In the genomic region with DNA sequence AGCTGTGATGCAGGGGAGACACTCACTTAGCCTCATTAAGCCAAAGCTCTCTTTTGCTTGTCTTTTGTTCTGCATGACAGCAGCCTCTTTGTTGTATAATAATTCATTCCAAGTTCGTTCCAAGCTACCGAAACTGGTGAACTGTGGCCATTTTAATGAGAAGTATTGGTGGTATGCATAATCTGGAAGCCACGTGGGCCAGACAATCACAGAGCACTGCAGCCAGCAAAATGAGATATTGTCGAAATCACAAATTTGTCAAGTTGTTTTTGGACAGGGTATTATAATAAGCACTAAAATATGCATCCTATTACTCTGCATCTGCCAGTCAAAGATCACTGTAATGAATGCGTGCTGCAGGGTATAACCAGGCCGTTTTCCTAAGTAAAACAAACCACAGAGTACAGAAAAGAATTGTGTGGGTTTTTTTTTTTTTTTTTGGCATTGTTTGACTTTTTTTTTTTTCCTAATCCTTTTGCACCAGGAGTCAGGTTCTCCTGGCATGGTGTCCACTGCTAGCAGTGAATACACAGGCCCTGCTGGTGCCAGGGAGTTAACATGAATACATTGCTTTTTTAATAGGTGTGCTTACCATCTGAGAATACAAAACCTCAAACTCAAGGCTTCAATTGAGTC, we compare ENCODE assay signal across 11 cellular contexts.
DNase-seq lines count a peak whose midpoint lies in the region; ATAC-seq and TF ChIP-seq lines count a peak whose summit lies in the region.
"Had no signal": no experiment of that assay in that cellular context is flagged by ENCODE, and none has a peak within 500 bp of the region (broad histone marks: within the 10 kb centered on the region; RNA-seq: fewer than 3 reads in every experiment).

No MANE protein-coding gene starts in this region.

- H3K4me3 ChIP-seq in endodermal cell (ENCODE audit: low read length), result no peak overlapping the region
- H3K4me3 ChIP-seq in neuron (ENCODE audit: low read length), result no peak overlapping the region

- 83% methylated on average over 6 of the region's 6 CpGs; no CpG with 5 or more reads in 1 of the 2 experiments for WGBS in endodermal cell (ENCODE audit: insufficient coverage in 1 of 2, insufficient read length in 1 of 2), 2 experiments

- H3K4me3 Mint-ChIP-seq in endodermal cell, result no peak overlapping the region
- no peak overlapping the region for H3K4me3 Mint-ChIP-seq in activated naive CD8-positive, alpha-beta T cell treated with anti-CD3 and anti-CD28 coated beads, Interleukin-2, amount 50 U/mL, for 24 hours
- H3K4me3 Mint-ChIP-seq: nephron progenitor cell had no signal

- H3K27me3 ChIP-seq in endodermal cell (ENCODE audit: control insufficient read depth, insufficient read depth, low read length, poor library complexity, severe bottlenecking), result no peaks in the 10 kb centered on the region
- no peaks in the 10 kb centered on the region for H3K27me3 ChIP-seq in neuron (ENCODE audit: insufficient read depth, low read length)

- H3K4me1 ChIP-seq in endodermal cell (ENCODE audit: control insufficient read depth, insufficient read depth, low read length), result no peaks in the 10 kb centered on the region
- H3K4me1 ChIP-seq in neuron (ENCODE audit: insufficient read depth, low read length), result peaks cover 51% of the 10 kb centered on the region

- H3K27me3 Mint-ChIP-seq in endodermal cell (ENCODE audit: insufficient read depth), result no peaks in the 10 kb centered on the region
- H3K27me3 Mint-ChIP-seq in activated naive CD8-positive, alpha-beta T cell treated with anti-CD3 and anti-CD28 coated beads, Interleukin-2, amount 50 U/mL, for 24 hours, result no peaks in the 10 kb centered on the region

- H3K4me1 Mint-ChIP-seq in endodermal cell, result peaks cover 20% of the 10 kb centered on the region
- no peaks in the 10 kb centered on the region for H3K4me1 Mint-ChIP-seq in activated naive CD8-positive, alpha-beta T cell treated with anti-CD3 and anti-CD28 coated beads, Interleukin-2, amount 50 U/mL, for 24 hours
- H3K4me1 Mint-ChIP-seq: nephron progenitor cell had no signal

- H3K9ac ChIP-seq in endodermal cell (ENCODE audit: extremely low read depth, low read length, poor library complexity, severe bottlenecking), result no peak overlapping the region

- H3K36me3 ChIP-seq in endodermal cell (ENCODE audit: control insufficient read depth, insufficient read depth, low read length) (no peaks in the 10 kb centered on the region), neuron (ENCODE audit: insufficient read depth, low read length) (no peaks in the 10 kb centered on the region)

- H3K27ac ChIP-seq in endodermal cell (ENCODE audit: low read depth, low read length), result peak overlapping the region; percentile 84

- no peaks in the 10 kb centered on the region for H3K9me3 Mint-ChIP-seq in endodermal cell
- H3K9me3 Mint-ChIP-seq in activated naive CD8-positive, alpha-beta T cell treated with anti-CD3 and anti-CD28 coated beads, Interleukin-2, amount 50 U/mL, for 24 hours, result no peaks in the 10 kb centered on the region
- H3K9me3 Mint-ChIP-seq: nephron progenitor cell had no signal

- H2AFZ ChIP-seq in neuron (ENCODE audit: low read depth, low read length), result peak overlapping the region; percentile 58

- no peaks in the 10 kb centered on the region for H3K36me3 Mint-ChIP-seq in endodermal cell (ENCODE audit: low read depth)
- no peaks in the 10 kb centered on the region for H3K36me3 Mint-ChIP-seq in activated naive CD8-positive, alpha-beta T cell treated with anti-CD3 and anti-CD28 coated beads, Interleukin-2, amount 50 U/mL, for 24 hours (ENCODE audit: low read depth)

- no peak for TF ChIP-seq CTCF in endodermal cell (conservative IDR thresholded peaks at IDR 0.05)

- ATAC-seq in HG03432 (IDR thresholded peaks at IDR 0.05; ENCODE audit: unreplicated experiment) (no peak), GM19035 (IDR thresholded peaks at IDR 0.05; ENCODE audit: unreplicated experiment) (no peak)
- no peak for ATAC-seq in activated naive CD8-positive, alpha-beta T cell treated with anti-CD3 and anti-CD28 coated beads, Interleukin-2, amount 50 U/mL, for 24 hours

- H3K9me3 ChIP-seq in endodermal cell (ENCODE audit: control insufficient read depth, low read length), result no peaks in the 10 kb centered on the region
- no peaks in the 10 kb centered on the region for H3K9me3 ChIP-seq in neuron (ENCODE audit: low read length)

- peak; percentile 73 for DNase-seq in Daoy (ENCODE audit: low read depth)
- peak; percentile 71 to 85 for DNase-seq in NCI-H446 (lab: John Stamatoyannopoulos, UW)
- DNase-seq in endodermal cell, result no peak
- no peak for DNase-seq in DMS153 treated with DMSO at 0.1 percent for 48 hours (lab: John Stamatoyannopoulos, UW; ENCODE audit: unreplicated experiment)
- no peak for DNase-seq in activated naive CD8-positive, alpha-beta T cell treated with anti-CD3 and anti-CD28 coated beads, Interleukin-2, amount 50 U/mL, for 24 hours
- DNase-seq: activated gamma-delta T cell, glutamatergic neuron, nephron progenitor cell had no signal

- H3K27ac Mint-ChIP-seq in endodermal cell, result no peak overlapping the region
- H3K27ac Mint-ChIP-seq in activated naive CD8-positive, alpha-beta T cell treated with anti-CD3 and anti-CD28 coated beads, Interleukin-2, amount 50 U/mL, for 24 hours, result no peak overlapping the region
- H3K27ac Mint-ChIP-seq: nephron progenitor cell had no signal

Comparison
In these comparisons a context has a peak if more than half of its experiments do, and no peak if none do; other contexts are left out.
1. DNase-seq: peak in Daoy (single experiment) and NCI-H446 (2 of 2); none in endodermal cell (single experiment), DMS153 treated with DMSO at 0.1 percent for 48 hours (single experiment) and activated naive CD8-positive, alpha-beta T cell treated with anti-CD3 and anti-CD28 coated beads, Interleukin-2, amount 50 U/mL, for 24 hours (single experiment).